ENCODE assay signal across 15 cellular contexts in the genomic region with DNA sequence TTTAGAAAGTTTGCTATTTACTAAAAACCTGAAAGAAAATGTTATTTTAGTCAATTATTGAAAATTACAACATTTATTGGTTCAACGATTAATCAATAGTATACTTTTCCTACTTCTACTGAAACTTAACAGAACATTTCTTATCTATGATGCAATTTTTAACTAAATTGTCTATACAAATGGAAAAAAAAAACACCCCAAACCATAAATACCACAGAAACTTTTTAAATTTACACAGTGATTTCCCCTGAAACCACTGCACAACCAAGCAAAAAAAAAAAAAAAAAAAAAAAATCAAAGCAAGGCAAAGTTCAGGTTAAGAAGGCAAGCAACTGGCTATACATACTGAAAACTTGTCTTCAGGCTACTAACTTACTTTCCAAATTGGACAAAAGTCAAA.
DNase-seq lines count a peak whose midpoint lies in the region; ATAC-seq lines count a peak whose summit lies in the region.
"Had no signal": no experiment of that assay in that cellular context is flagged by ENCODE, and none has a peak within 500 bp of the region (broad histone marks: within the 10 kb centered on the region; RNA-seq: fewer than 3 reads in every experiment).

No MANE protein-coding gene starts in this region.

- H3K4ac ChIP-seq in neuronal stem cell (ENCODE audit: low read length): no peak overlapping the region

- WGBS in neuronal stem cell (ENCODE audit: extremely low coverage in 2 of 2, insufficient read length in 2 of 2, insufficient replicate concordance in 1 of 2), 2 donors: no CpG with 5 or more reads among the region's 1 CpG

- H3K14ac ChIP-seq in neuronal stem cell (ENCODE audit: low read length): no peak overlapping the region

- H3K36me3 Mint-ChIP-seq in activated CD4-positive, alpha-beta T cell treated with anti-CD3 and anti-CD28 coated beads, Interleukin-2, amount 10 ng/mL, durations not matched to agents 24 days and 14 days (ENCODE audit: low read depth): peaks cover 37% of the 10 kb centered on the region
- peaks cover 94% of the 10 kb centered on the region for H3K36me3 Mint-ChIP-seq in activated T-helper 17 cell treated with anti-CD3 and anti-CD28 coated beads, Interleukin-2, amount 50 U/mL, for 72 hours (ENCODE audit: low read depth)
- peaks cover 41% of the 10 kb centered on the region for H3K36me3 Mint-ChIP-seq in stimulated activated memory B cell treated with anti-CD40 and anti-IgM and Interleukin-4, amounts not matched to agents 10 μg/mL and 1 μg/mL and 100 μg/mL, for 72 hours

- H3K4me1 Mint-ChIP-seq in activated CD4-positive, alpha-beta T cell treated with anti-CD3 and anti-CD28 coated beads, Interleukin-2, amount 10 ng/mL, durations not matched to agents 24 days and 14 days: peaks cover 13% of the 10 kb centered on the region
- peaks cover 5% of the 10 kb centered on the region for H3K4me1 Mint-ChIP-seq in activated T-helper 17 cell treated with anti-CD3 and anti-CD28 coated beads, Interleukin-2, amount 50 U/mL, for 72 hours
- H3K4me1 Mint-ChIP-seq in stimulated activated memory B cell treated with anti-CD40 and anti-IgM and Interleukin-4, amounts not matched to agents 10 μg/mL and 1 μg/mL and 100 μg/mL, for 72 hours: peaks cover 13% of the 10 kb centered on the region

- no peaks in the 10 kb centered on the region for H3K9me3 Mint-ChIP-seq in activated CD4-positive, alpha-beta T cell treated with anti-CD3 and anti-CD28 coated beads, Interleukin-2, amount 10 ng/mL, durations not matched to agents 24 days and 14 days
- no peaks in the 10 kb centered on the region for H3K9me3 Mint-ChIP-seq in activated T-helper 17 cell treated with anti-CD3 and anti-CD28 coated beads, Interleukin-2, amount 50 U/mL, for 72 hours
- no peaks in the 10 kb centered on the region for H3K9me3 Mint-ChIP-seq in stimulated activated memory B cell treated with anti-CD40 and anti-IgM and Interleukin-4, amounts not matched to agents 10 μg/mL and 1 μg/mL and 100 μg/mL, for 72 hours

- H3K23ac ChIP-seq in neuronal stem cell (ENCODE audit: low read depth, low read length, poor library complexity): no peak overlapping the region

- H3K18ac ChIP-seq in neuronal stem cell (ENCODE audit: low read length): no peak overlapping the region

- no peak overlapping the region for H4K8ac ChIP-seq in neuronal stem cell (ENCODE audit: low read depth, low read length)

- no peak overlapping the region for H2AFZ ChIP-seq in neuronal stem cell (ENCODE audit: low read length)

- H3K4me3 ChIP-seq in neuronal stem cell (ENCODE audit: low read length in 2 of 2): no peak overlapping the region
- H3K4me3 ChIP-seq: gastrocnemius medialis, smooth muscle cell had no signal

- no peak overlapping the region for H4K91ac ChIP-seq in neuronal stem cell (ENCODE audit: low read depth, low read length, poor library complexity)

- no peak overlapping the region for H2BK5ac ChIP-seq in neuronal stem cell (ENCODE audit: low read length)

- no peak overlapping the region for H2AK5ac ChIP-seq in neuronal stem cell (ENCODE audit: low read depth, low read length)

- H3K27ac Mint-ChIP-seq in activated CD4-positive, alpha-beta T cell treated with anti-CD3 and anti-CD28 coated beads, Interleukin-2, amount 10 ng/mL, durations not matched to agents 24 days and 14 days: peak overlapping the region; percentile 76
- H3K27ac Mint-ChIP-seq in activated T-helper 17 cell treated with anti-CD3 and anti-CD28 coated beads, Interleukin-2, amount 50 U/mL, for 72 hours: peak overlapping the region; percentile 84
- no peak overlapping the region for H3K27ac Mint-ChIP-seq in stimulated activated memory B cell treated with anti-CD40 and anti-IgM and Interleukin-4, amounts not matched to agents 10 μg/mL and 1 μg/mL and 100 μg/mL, for 72 hours

- no peaks in the 10 kb centered on the region for H3K79me1 ChIP-seq in neuronal stem cell (ENCODE audit: low read depth, low read length)

- no peak overlapping the region for H3K9ac ChIP-seq in neuronal stem cell (ENCODE audit: low read depth, low read length, poor library complexity)

- H3K4me1 ChIP-seq in neuronal stem cell (ENCODE audit: control insufficient read depth in 2 of 2, insufficient read depth in 1 of 2, low read depth in 1 of 2, low read length in 2 of 2): peaks cover 0 to 3% of the 10 kb centered on the region in 2 donors
- H3K4me1 ChIP-seq: gastrocnemius medialis had no signal

- intact Hi-C loops in activated CD4-positive, alpha-beta T cell treated with anti-CD3 and anti-CD28 coated beads, Interleukin-2, amount 10 ng/mL, durations not matched to agents 24 days and 14 days (cut with micrococcal nuclease): loop anchor here (1.0 to 5.0 kb wide), 3 partner anchors 112 to 265 kb away; no protein-coding TSS in a partner anchor

- no peaks in the 10 kb centered on the region for H3K9me3 ChIP-seq in neuronal stem cell (replicated peaks in 1 of 2; ENCODE audit: control insufficient read depth in 2 of 2, insufficient read depth in 1 of 2, low read depth in 1 of 2, low read length in 2 of 2)
- H3K9me3 ChIP-seq: gastrocnemius medialis had no signal

- no peak overlapping the region for H2BK12ac ChIP-seq in neuronal stem cell (ENCODE audit: low read length)

- H3K27me3 ChIP-seq in neuronal stem cell (ENCODE audit: control insufficient read depth in 3 of 3, insufficient read depth in 3 of 3, low read depth in 1 of 3, low read length in 3 of 3): no peaks in the 10 kb centered on the region
- H3K27me3 ChIP-seq: gastrocnemius medialis had no signal

- H3K36me3 ChIP-seq in neuronal stem cell (replicated peaks in 1 of 2; ENCODE audit: control insufficient read depth in 2 of 2, insufficient read depth in 2 of 2, low read length in 2 of 2): peaks cover 8 to 35% of the 10 kb centered on the region in 2 donors

- H2BK15ac ChIP-seq in neuronal stem cell (ENCODE audit: low read length): no peak overlapping the region

- ATAC-seq in GM21423 (IDR thresholded peaks at IDR 0.05; ENCODE audit: unreplicated experiment) (peak; percentile 70), HG03095 (IDR thresholded peaks at IDR 0.05; ENCODE audit: unreplicated experiment) (peak; percentile 49)
- ATAC-seq in activated T-helper 17 cell treated with anti-CD3 and anti-CD28 coated beads, Interleukin-2, amount 50 U/mL, for 72 hours (replicated peaks): peak; percentile 28
- ATAC-seq in stimulated activated memory B cell treated with anti-CD40 and anti-IgM and Interleukin-4, amounts not matched to agents 10 μg/mL and 1 μg/mL and 100 μg/mL, for 72 hours: no peak
- ATAC-seq: gastrocnemius medialis, left cardiac atrium had no signal

- no peak overlapping the region for H3K4me3 Mint-ChIP-seq in activated CD4-positive, alpha-beta T cell treated with anti-CD3 and anti-CD28 coated beads, Interleukin-2, amount 10 ng/mL, durations not matched to agents 24 days and 14 days
- no peak overlapping the region for H3K4me3 Mint-ChIP-seq in activated T-helper 17 cell treated with anti-CD3 and anti-CD28 coated beads, Interleukin-2, amount 50 U/mL, for 72 hours
- no peak overlapping the region for H3K4me3 Mint-ChIP-seq in stimulated activated memory B cell treated with anti-CD40 and anti-IgM and Interleukin-4, amounts not matched to agents 10 μg/mL and 1 μg/mL and 100 μg/mL, for 72 hours

- DNase-seq in activated CD4-positive, alpha-beta T cell treated with anti-CD3 and anti-CD28 coated beads, Interleukin-2, amount 10 ng/mL, durations not matched to agents 24 days and 14 days: no peak
- no peak for DNase-seq in activated CD4-positive, alpha-beta T cell treated with anti-CD3 and anti-CD28 coated beads, Interleukin-2, amount 50 U/mL, for 1 hour
- DNase-seq in neuronal stem cell (ENCODE audit: low spot score) (no peak), ecto neural progenitor cell (ENCODE audit: low spot score) (no peak)
- DNase-seq: 8988T, amygdala, DMS 273 treated with DMSO at 0.1 percent for 48 hours, gastrocnemius medialis, left cardiac atrium, SIG-M5 had no signal

- H2BK120ac ChIP-seq in neuronal stem cell (ENCODE audit: low read depth, low read length): no peak overlapping the region

- H3K27ac ChIP-seq in neuronal stem cell (replicated peaks; ENCODE audit: low read length): no peak overlapping the region
- H3K27ac ChIP-seq: gastrocnemius medialis had no signal

- no peak overlapping the region for H3K4me2 ChIP-seq in neuronal stem cell (ENCODE audit: insufficient read depth, low read length, poor library complexity, severe bottlenecking)
- H3K4me2 ChIP-seq: smooth muscle cell had no signal

- peaks cover 10% of the 10 kb centered on the region for H3K27me3 Mint-ChIP-seq in activated CD4-positive, alpha-beta T cell treated with anti-CD3 and anti-CD28 coated beads, Interleukin-2, amount 10 ng/mL, durations not matched to agents 24 days and 14 days
- no peaks in the 10 kb centered on the region for H3K27me3 Mint-ChIP-seq in activated T-helper 17 cell treated with anti-CD3 and anti-CD28 coated beads, Interleukin-2, amount 50 U/mL, for 72 hours
- H3K27me3 Mint-ChIP-seq in stimulated activated memory B cell treated with anti-CD40 and anti-IgM and Interleukin-4, amounts not matched to agents 10 μg/mL and 1 μg/mL and 100 μg/mL, for 72 hours: no peaks in the 10 kb centered on the region
